1 cellular context compared by ENCODE assay signal in genomic region chr13:70812481-70812880, GRCh38.
TF ChIP-seq lines count a peak whose summit lies in the region.

No MANE protein-coding gene starts in this region.

TF ChIP-seq in SK-N-SH, 30 proteins besides CTCF, POLR2A, EP300 and RAD21 (continued from another document):
- TF ChIP-seq ZBTB33 (IDR thresholded peaks at IDR 0.05; ENCODE audit: borderline replicate concordance, low read depth): no peak
- no peak for TF ChIP-seq MXI1 (IDR thresholded peaks at IDR 0.05; ENCODE audit: low read depth, low read length)
- TF ChIP-seq GATA2 (CRISPR knock-in tag; IDR thresholded peaks at IDR 0.05): no peak
- 0 out of 2 replicates have a peak, but pooled peaks have one; percentile 5 for TF ChIP-seq JUND (IDR thresholded peaks at IDR 0.05)
- no peak for TF ChIP-seq NRF1 (IDR thresholded peaks at IDR 0.05; ENCODE audit: low read depth, low read length)
- TF ChIP-seq MEF2A (IDR thresholded peaks at IDR 0.05; ENCODE audit: borderline replicate concordance, low read depth): no peak
- no peak for TF ChIP-seq TEAD4 (IDR thresholded peaks at IDR 0.05; ENCODE audit: borderline replicate concordance, insufficient read depth)
- TF ChIP-seq PBX3 (IDR thresholded peaks at IDR 0.05): peak; percentile 39; the same call in 1 of the 2 replicates
- no peak for TF ChIP-seq IRF3 (IDR thresholded peaks at IDR 0.05; ENCODE audit: low read depth, low read length)
- no peak for TF ChIP-seq POLR2AphosphoS5 (IDR thresholded peaks at IDR 0.05; ENCODE audit: low read depth, low read length)
- TF ChIP-seq MAX (IDR thresholded peaks at IDR 0.05; ENCODE audit: low read depth): no peak
- no peak for TF ChIP-seq CHD2 (IDR thresholded peaks at IDR 0.05; ENCODE audit: low read length, partially characterized antibody)
- no peak for TF ChIP-seq NFIC (IDR thresholded peaks at IDR 0.05; ENCODE audit: borderline replicate concordance)
- TF ChIP-seq RCOR1 (IDR thresholded peaks at IDR 0.05; ENCODE audit: low read length): no peak
- TF ChIP-seq TCF12 (IDR thresholded peaks at IDR 0.05): peak; percentile 9; the same call in 1 of the 2 replicates
- TF ChIP-seq ELF1 (IDR thresholded peaks at IDR 0.05): no peak
- no peak for TF ChIP-seq USF1 (IDR thresholded peaks at IDR 0.05; ENCODE audit: borderline replicate concordance, low read depth)
- no peak for TF ChIP-seq RFX5 (IDR thresholded peaks at IDR 0.05; ENCODE audit: low read length)
- no peak for TF ChIP-seq GABPA (IDR thresholded peaks at IDR 0.05; ENCODE audit: low read depth)
- TF ChIP-seq FOXJ3 (CRISPR knock-in tag; IDR thresholded peaks at IDR 0.05): no peak
- no peak for TF ChIP-seq EZH2phosphoT487 (IDR thresholded peaks at IDR 0.05; ENCODE audit: borderline replicate concordance, low read depth)
- TF ChIP-seq SMC3 (IDR thresholded peaks at IDR 0.05; ENCODE audit: low read depth, low read length): no peak
- no peak for TF ChIP-seq YY1 (IDR thresholded peaks at IDR 0.05; ENCODE audit: low read depth)
- TF ChIP-seq USF2 (IDR thresholded peaks at IDR 0.05; ENCODE audit: borderline replicate concordance, low read depth, low read length): no peak
